ENCODE assay signal across 1 cellular context in genomic region chr1:30895942-30896660, GRCh38.
TF ChIP-seq lines count a peak whose summit lies in the region.

No MANE protein-coding gene starts in this region.

TF ChIP-seq in H1, 55 proteins besides CTCF, POLR2A, EP300 and RAD21:
- 0 out of 2 replicates have a peak, but pooled peaks have one; percentile 9 for TF ChIP-seq CEBPB (IDR thresholded peaks at IDR 0.05; ENCODE audit: low read depth, low read length)
- no peak for TF ChIP-seq RNF2 (IDR thresholded peaks at IDR 0.05; ENCODE audit: borderline replicate concordance, low read depth, low read length, missing control alignments, poor library complexity, severe bottlenecking)
- TF ChIP-seq CHD2 (IDR thresholded peaks at IDR 0.05; ENCODE audit: low read length) = no peak
